Comparison of ENCODE assay signal across 8 cellular contexts in genomic region chr19:8389891-8390616, GRCh38. TPM values are rescaled to one million over a fixed set of nuclear protein-coding genes. Genes with fewer than 3 reads are reported as not detected.
DNase-seq lines count a peak whose midpoint lies in the region; ATAC-seq and TF ChIP-seq lines count a peak whose summit lies in the region.

Gene RAB11B, plus strand, starts transcription at chr19:8390360. Its CDS starts 57 bp downstream, at chr19:8390417.

- DNase-seq in GF-D8 (lab: John Stamatoyannopoulos, UW) (peak; percentile 100), HEK293T (ENCODE audit: extremely low spot score) (peak; percentile 97), MV-4-11 (lab: John Stamatoyannopoulos, UW) (peak; percentile 100), SK-MEL-5 (ENCODE audit: low read depth, low spot score) (peak; percentile 99), foreskin keratinocyte (peak; percentile 99 to 100), neural progenitor cell (ENCODE audit: low spot score) (peak; percentile 100), stromal cell of bone marrow (ENCODE audit: low read depth) (peak; percentile 100)
- DNase-seq in activated naive CD4-positive, alpha-beta T cell treated with Interleukin-2 at 50 U/mL for 16 hours = peak; percentile 99

- CTCF ChIA-PET in HEK293T (lab: Yijun Ruan, JAX) = interaction anchor here (0.6 kb wide), 1 partner anchor 18 kb away, joined by 3 read pairs; no protein-coding TSS in a partner anchor

- peak within 1 kb of the TSS; percentile 83 for H3K4me2 ChIP-seq in neural progenitor cell

- no peaks in the 10 kb centered on the region for H3K27me3 ChIP-seq in foreskin keratinocyte
- H3K27me3 ChIP-seq in neural progenitor cell = no peaks in the 10 kb centered on the region

- H3K9me3 ChIP-seq in neural progenitor cell (ENCODE audit: low read depth) = no peaks in the 10 kb centered on the region

- peak; percentile 94 for ATAC-seq in foreskin keratinocyte

- in situ Hi-C loops in SK-MEL-5 (cut with HindIII; ENCODE audit: low pct_unique_long_range_greater_than_20kb, low sequenced_read_pairs) = no loop called here

- H2AFZ ChIP-seq in neural progenitor cell (replicated peaks) = peak within 1 kb of the TSS; percentile 80

- H3K4me3 Mint-ChIP-seq in neural progenitor cell = peak within 1 kb of the TSS; percentile 94

- POLR2A ChIA-PET in HEK293T (lab: Yijun Ruan, JAX) = interaction anchor here (0.7 to 2.2 kb wide), 15 partner anchors 13 to 124 kb away, joined by 3 to 19 read pairs (median 4); partner anchors contain the start of genes KANK3 and ZNF414

- H3K27ac Mint-ChIP-seq in neural progenitor cell = peak within 1 kb of the TSS; percentile 93

- no peaks in the 10 kb centered on the region for H3K36me3 ChIP-seq in neural progenitor cell

- H3K4me1 ChIP-seq in foreskin keratinocyte = no peaks in the 10 kb centered on the region
- H3K4me1 ChIP-seq in neural progenitor cell = no peaks in the 10 kb centered on the region

- H3K27me3 Mint-ChIP-seq in neural progenitor cell (ENCODE audit: insufficient read depth, low read depth) = peaks cover 10% of the 10 kb centered on the region

- H4K20me1 ChIP-seq in neural progenitor cell (ENCODE audit: low read depth) = peaks cover 31% of the 10 kb centered on the region

- peak within 1 kb of the TSS; percentile 97 for H3K27ac ChIP-seq in foreskin keratinocyte
- H3K27ac ChIP-seq in neural progenitor cell = peak within 1 kb of the TSS; percentile 99

- peaks cover 52% of the 10 kb centered on the region for H3K79me2 ChIP-seq in neural progenitor cell (ENCODE audit: low read depth)

- peaks cover 21% of the 10 kb centered on the region for H3F3A ChIP-seq in neural progenitor cell (ENCODE audit: low read depth)

- peak within 1 kb of the TSS; percentile 94 for H3K4me3 ChIP-seq in neural progenitor cell

- peaks cover 10% of the 10 kb centered on the region for H3K36me3 Mint-ChIP-seq in neural progenitor cell

- peaks cover 14% of the 10 kb centered on the region for H3K4me1 Mint-ChIP-seq in neural progenitor cell

- H3K9ac ChIP-seq in neural progenitor cell = peak within 1 kb of the TSS; percentile 99

- peak; percentile 15 for TF ChIP-seq CTCF in foreskin keratinocyte (conservative IDR thresholded peaks at IDR 0.05)
- TF ChIP-seq CTCF in neural progenitor cell (IDR thresholded peaks at IDR 0.05) = no peak

- H3K9me3 Mint-ChIP-seq in neural progenitor cell = no peaks in the 10 kb centered on the region

TF ChIP-seq in HEK293T, 16 proteins besides CTCF, POLR2A, EP300 and RAD21:
- TF ChIP-seq TARDBP (IDR thresholded peaks at IDR 0.05) (no peak; the same call in 1 of the 2 replicates), ELF4 (IDR thresholded peaks at IDR 0.05) (peak; percentile 94), LEF1 (IDR thresholded peaks at IDR 0.05; ENCODE audit: borderline replicate concordance) (0 out of 2 replicates have a peak, but pooled peaks have one; percentile 56), SP1 (IDR thresholded peaks at IDR 0.05) (peak; percentile 82), ARNT (IDR thresholded peaks at IDR 0.05) (no peak)
- TF ChIP-seq, protein P1, sequence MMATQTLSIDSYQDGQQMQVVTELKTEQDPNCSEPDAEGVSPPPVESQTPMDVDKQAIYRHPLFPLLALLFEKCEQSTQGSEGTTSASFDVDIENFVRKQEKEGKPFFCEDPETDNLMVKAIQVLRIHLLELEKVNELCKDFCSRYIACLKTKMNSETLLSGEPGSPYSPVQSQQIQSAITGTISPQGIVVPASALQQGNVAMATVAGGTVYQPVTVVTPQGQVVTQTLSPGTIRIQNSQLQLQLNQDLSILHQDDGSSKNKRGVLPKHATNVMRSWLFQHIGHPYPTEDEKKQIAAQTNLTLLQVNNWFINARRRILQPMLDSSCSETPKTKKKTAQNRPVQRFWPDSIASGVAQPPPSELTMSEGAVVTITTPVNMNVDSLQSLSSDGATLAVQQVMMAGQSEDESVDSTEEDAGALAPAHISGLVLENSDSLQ (IDR thresholded peaks at IDR 0.05) = peak; percentile 100

RNA-seq across cellular contexts. Expression of gene RAB11B, which starts in this region (rescaled TPM):
- 5.5 and 6.4 TPM in 2 replicates for total RNA-seq in SK-MEL-5 (2014; rRNA removed; shearing (Covaris generic))
- polyA plus RNA-seq in SK-MEL-5 (2015; cell fraction: cytosol; rRNA removed) = 76.4 and 86.6 TPM in 2 replicates
- polyA plus RNA-seq in SK-MEL-5 (2015; cell fraction: nucleus; rRNA removed) = 48.9 and 55.4 TPM in 2 replicates
- total RNA-seq in foreskin keratinocyte = 23.6 and 25.9 TPM in 2 replicates
- polyA plus RNA-seq in foreskin keratinocyte = 69.1 and 72.3 TPM in 2 replicates
- 17.1 and 32.3 TPM in 2 replicates for total RNA-seq in neural progenitor cell (ENCODE audit: low replicate concordance)

Comparison
In these comparisons a context has a peak if more than half of its experiments do, and no peak if none do; other contexts are left out.
1. Peak in every context shown above with its lines: DNase-seq, ATAC-seq, H3K4me3 ChIP-seq and H3K27ac ChIP-seq.